In genomic region chrX:50920132-50920531, GRCh38 we compare ENCODE assay signal across 11 cellular contexts. TPM values are rescaled to one million over a fixed set of nuclear protein-coding genes. Genes with fewer than 3 reads are reported as not detected.
DNase-seq lines count a peak whose midpoint lies in the region; ATAC-seq and TF ChIP-seq lines count a peak whose summit lies in the region.
"Had no signal": no experiment of that assay in that cellular context is flagged by ENCODE, and none has a peak within 500 bp of the region (broad histone marks: within the 10 kb centered on the region; RNA-seq: fewer than 3 reads in every experiment).

No MANE protein-coding gene starts in this region.

- H3K36me3 ChIP-seq in GM23338 (ENCODE audit: insufficient read depth) (no peaks in the 10 kb centered on the region), RWPE2 (ENCODE audit: low read depth) (no peaks in the 10 kb centered on the region), tibial nerve (no peaks in the 10 kb centered on the region)

- H3F3A ChIP-seq in GM23338 (replicated peaks; ENCODE audit: low read depth): no peaks in the 10 kb centered on the region

- H3K4me3 Mint-ChIP-seq in GM23338 (no peak overlapping the region), progenitor cell of endocrine pancreas (ENCODE audit: low read depth) (no peak overlapping the region)
- H3K4me3 Mint-ChIP-seq: memory B cell had no signal

- H3K4me2 ChIP-seq in GM23338: no peak overlapping the region

- no peak for ATAC-seq in GM23338
- ATAC-seq in RWPE2 (ENCODE audit: low read depth): no peak
- ATAC-seq: GM12878 had no signal

- H3K27ac ChIP-seq in GM23338 (ENCODE audit: low read depth) (no peak overlapping the region), RWPE2 (ENCODE audit: poor library complexity, severe bottlenecking) (no peak overlapping the region), tibial nerve (no peak overlapping the region)

- H3K9me2 ChIP-seq in GM23338 (ENCODE audit: insufficient read depth): no peaks in the 10 kb centered on the region

- H3K4me1 ChIP-seq in GM23338 (ENCODE audit: insufficient read depth) (no peaks in the 10 kb centered on the region), RWPE2 (ENCODE audit: insufficient read depth, poor library complexity, severe bottlenecking) (no peaks in the 10 kb centered on the region), tibial nerve (no peaks in the 10 kb centered on the region)

- no peaks in the 10 kb centered on the region; the same call in 2 of the 3 replicates for H3K9me3 Mint-ChIP-seq in GM23338
- H3K9me3 Mint-ChIP-seq in progenitor cell of endocrine pancreas (ENCODE audit: low read depth): peaks cover 15% of the 10 kb centered on the region

- TF ChIP-seq CTCF in GM23338 (conservative IDR thresholded peaks at IDR 0.05; ENCODE audit: low read depth in 2 of 2) (peak; percentile 44 to 55), RWPE2 (IDR thresholded peaks at IDR 0.05; ENCODE audit: poor library complexity, severe bottlenecking) (peak; percentile 40), progenitor cell of endocrine pancreas (IDR thresholded peaks at IDR 0.05; ENCODE audit: unreplicated experiment) (peak; percentile 45), tibial nerve (IDR thresholded peaks at IDR 0.05) (no peak)

- H3K27me3 Mint-ChIP-seq in GM23338 (ENCODE audit: insufficient read depth, low read depth, poor library complexity) (no peaks in the 10 kb centered on the region), progenitor cell of endocrine pancreas (no peaks in the 10 kb centered on the region)
- H3K27me3 Mint-ChIP-seq: memory B cell had no signal

- no peak for TF ChIP-seq POLR2A in tibial nerve (IDR thresholded peaks at IDR 0.05)

- H3K36me3 Mint-ChIP-seq in GM23338 (ENCODE audit: low read depth): no peaks in the 10 kb centered on the region
- H3K36me3 Mint-ChIP-seq in progenitor cell of endocrine pancreas (ENCODE audit: insufficient read depth): no peaks in the 10 kb centered on the region
- H3K36me3 Mint-ChIP-seq: memory B cell had no signal

- H3K27ac Mint-ChIP-seq in GM23338: no peak overlapping the region
- H3K27ac Mint-ChIP-seq in progenitor cell of endocrine pancreas: no peak overlapping the region
- H3K27ac Mint-ChIP-seq: memory B cell had no signal

- DNase-seq in GM23338 (ENCODE audit: low spot score) (peak; percentile 41), RWPE2 (ENCODE audit: low spot score) (no peak), fibroblast of the conjunctiva (ENCODE audit: low read depth) (peak; percentile 0), progenitor cell of endocrine pancreas (ENCODE audit: low spot score, unreplicated experiment) (no peak), NCI-H146 treated with DMSO at 0.1 percent for 48 hours (lab: John Stamatoyannopoulos, UW; ENCODE audit: unreplicated experiment) (no peak), tibial nerve (ENCODE audit: low spot score in 2 of 2) (no peak), posterior vena cava (ENCODE audit: low spot score) (no peak), H4 (ENCODE audit: low spot score) (no peak)
- DNase-seq: HCEC 1CT had no signal

- H2AFZ ChIP-seq in GM23338: no peak overlapping the region

- H3K27me3 ChIP-seq in GM23338 (ENCODE audit: insufficient read depth): no peaks in the 10 kb centered on the region
- H3K27me3 ChIP-seq in RWPE2 (ENCODE audit: insufficient read depth, poor library complexity, severe bottlenecking): no peaks in the 10 kb centered on the region
- H3K27me3 ChIP-seq in tibial nerve: no peaks in the 10 kb centered on the region

- H3K79me2 ChIP-seq in GM23338 (replicated peaks; ENCODE audit: insufficient read depth): no peaks in the 10 kb centered on the region

- TF ChIP-seq EP300 in tibial nerve (IDR thresholded peaks at IDR 0.05): no peak

- H3K9me3 ChIP-seq in RWPE2 (ENCODE audit: severe bottlenecking): no peaks in the 10 kb centered on the region
- H3K9me3 ChIP-seq in tibial nerve: no peaks in the 10 kb centered on the region

- H4K20me1 ChIP-seq in GM23338 (replicated peaks; ENCODE audit: insufficient read depth): no peaks in the 10 kb centered on the region

- H3K4me3 ChIP-seq in GM23338 (no peak overlapping the region), RWPE2 (ENCODE audit: severe bottlenecking) (no peak overlapping the region), tibial nerve (no peak overlapping the region)
- H3K4me3 ChIP-seq: GM12878 had no signal

- H3K4me1 Mint-ChIP-seq in GM23338: no peaks in the 10 kb centered on the region
- no peaks in the 10 kb centered on the region for H3K4me1 Mint-ChIP-seq in progenitor cell of endocrine pancreas (ENCODE audit: low read depth)
- H3K4me1 Mint-ChIP-seq: memory B cell had no signal

- intact Hi-C loops in posterior vena cava (cut with DNase I): loop anchor here in 1 of 2 donors (5.0 kb wide), 1 partner anchor 368 kb away; no protein-coding TSS in a partner anchor

TF ChIP-seq in GM23338, 12 proteins besides CTCF, POLR2A, EP300 and RAD21 (continues in another document):
- TF ChIP-seq POLR2AphosphoS5 (IDR thresholded peaks at IDR 0.05; ENCODE audit: low read depth) (no peak), JUNB (IDR thresholded peaks at IDR 0.05; ENCODE audit: unreplicated experiment) (no peak), CREB1 (CRISPR knock-in tag; IDR thresholded peaks at IDR 0.05; ENCODE audit: low read depth) (no peak), ZNF462 (CRISPR knock-in tag; IDR thresholded peaks at IDR 0.05) (no peak), EZH2phosphoT487 (IDR thresholded peaks at IDR 0.05; ENCODE audit: unreplicated experiment) (no peak), STAT1 (IDR thresholded peaks at IDR 0.05; ENCODE audit: unreplicated experiment) (no peak), ZNF114 (CRISPR knock-in tag; IDR thresholded peaks at IDR 0.05) (no peak)

RNA-seq across cellular contexts. Expression of gene BMP15, which starts 9.6 kb away (rescaled TPM):
- not detected in 2 replicates for total RNA-seq in GM23338 (2014; rRNA removed; shearing (Covaris generic))
- not detected in 2 replicates for polyA plus RNA-seq in GM23338 (2016; fragmentation: Nextera tagmentation; extraction: Ambion mirVana)
- not detected in 2 replicates for total RNA-seq in progenitor cell of endocrine pancreas
- total RNA-seq in tibial nerve: not detected
- not detected for total RNA-seq in posterior vena cava
- total RNA-seq in H4 (2014; rRNA removed; shearing (Covaris generic)): not detected in 2 replicates
- total RNA-seq: GM12878 had no signal
- polyA plus RNA-seq: GM12878 had no signal

Comparison
In these comparisons a context has a peak if more than half of its experiments do, and no peak if none do; other contexts are left out.
1. DNase-seq: peak in GM23338 (single experiment) and fibroblast of the conjunctiva (single experiment); none in RWPE2 (single experiment), progenitor cell of endocrine pancreas (single experiment), NCI-H146 treated with DMSO at 0.1 percent for 48 hours (single experiment), tibial nerve (0 of 2), posterior vena cava (single experiment) and H4 (single experiment).
2. CTCF ChIP-seq: peak in GM23338 (2 of 2), RWPE2 (single experiment) and progenitor cell of endocrine pancreas (single experiment); none in tibial nerve (0 of 5).